In genomic region chr19:10655457-10656312, GRCh38 we compare ENCODE assay signal across 8 cellular contexts. TPM values are rescaled to one million over a fixed set of nuclear protein-coding genes. Genes with fewer than 3 reads are reported as not detected.
DNase-seq lines count a peak whose midpoint lies in the region; ATAC-seq and TF ChIP-seq lines count a peak whose summit lies in the region.

No MANE protein-coding gene starts in this region.

- H3K27ac ChIP-seq in Panc1 (ENCODE audit: low read length) (peak overlapping the region; percentile 93), coronary artery (peak overlapping the region; percentile 94 to 96)

- no TSS peak for BruUV-seq in Panc1 (replicated peaks; lab: Mats Ljungman, UMichigan)

- H3K4me1 ChIP-seq in Panc1 (ENCODE audit: control insufficient read depth, insufficient read depth, low read length): peaks cover 19% of the 10 kb centered on the region
- H3K4me1 ChIP-seq in mucosa of descending colon (ENCODE audit: low read depth): peaks cover 31% of the 10 kb centered on the region

- ATAC-seq in Panc1 (no peak), mucosa of descending colon (no peak), HG03460 (IDR thresholded peaks at IDR 0.05; ENCODE audit: unreplicated experiment) (no peak), HG02852 (IDR thresholded peaks at IDR 0.05; ENCODE audit: unreplicated experiment) (no peak)

- H3K9me3 ChIP-seq in Panc1 (ENCODE audit: control insufficient read depth, insufficient read depth, low read depth, low read length) (no peaks in the 10 kb centered on the region), mucosa of descending colon (no peaks in the 10 kb centered on the region)

- H3K4me3 ChIP-seq in Panc1 (ENCODE audit: low read depth in 2 of 2, low read length in 2 of 2) (peak overlapping the region; percentile 95 to 96), coronary artery (peak overlapping the region; percentile 100), mucosa of descending colon (no peak overlapping the region)

- peak; percentile 21 for DNase-seq in stimulated activated CD4-positive, alpha-beta T cell treated with anti-CD3 and anti-CD28 coated beads, Interleukin-4, amount 100 ng/mL, for 24 hours
- DNase-seq in stimulated activated CD4-positive, alpha-beta T cell treated with anti-CD3 and anti-CD28 coated beads, Interleukin-4, amount 100 ng/mL, for 1 hour: no peak
- DNase-seq in Panc1 (ENCODE audit: low read depth, low spot score) (no peak), coronary artery (ENCODE audit: low spot score) (no peak), mucosa of descending colon (peak in 2 of 3 donors; percentile 37 to 42), GM19238 (ENCODE audit: insufficient read length, low spot score) (no peak)

- POLR2A ChIA-PET in Panc1 (lab: Charles Lee): no interaction called here

- TF ChIP-seq CTCF in Panc1 (IDR thresholded peaks at IDR 0.05) (no peak), coronary artery (IDR thresholded peaks at IDR 0.05) (no peak), mucosa of descending colon (IDR thresholded peaks at IDR 0.05) (no peak)

- no peaks in the 10 kb centered on the region for H3K27me3 ChIP-seq in Panc1 (ENCODE audit: control insufficient read depth, insufficient read depth, low read length)

- in situ Hi-C loops in Panc1 (cut with HindIII; ENCODE audit: low pct_unique_long_range_greater_than_20kb, low sequenced_read_pairs): no loop called here

- H3K36me3 ChIP-seq in Panc1 (ENCODE audit: control insufficient read depth, insufficient read depth, low read length): peaks cover 7% of the 10 kb centered on the region
- H3K36me3 ChIP-seq in mucosa of descending colon (ENCODE audit: low read depth): peaks cover 6% of the 10 kb centered on the region

- CTCF ChIA-PET in Panc1 (lab: Charles Lee): no interaction called here

- intact Hi-C loops in Panc1 (cut with micrococcal nuclease; ENCODE audit: unreplicated experiment): no loop called here
- intact Hi-C loops in mucosa of descending colon (cut with DNase I, micrococcal nuclease): no loop called here

RNA-seq across cellular contexts. Expression of gene ILF3, which starts 1.5 kb away (rescaled TPM):
- 365 TPM for total RNA-seq in Panc1 (2021; ENCODE audit: unreplicated experiment)
- polyA plus RNA-seq in Panc1 (2012; ENCODE audit: insufficient read length): 225 TPM
- 100 to 1,000 TPM; 151 to 213 (median 178) TPM for total RNA-seq in mucosa of descending colon

RNA-seq across cellular contexts. Expression of gene SLC44A2, which starts 30.3 kb away (rescaled TPM):
- total RNA-seq in Panc1 (2021; ENCODE audit: unreplicated experiment) (31.5 TPM), mucosa of descending colon (100 to 1,000 TPM in 2 of 3 donors, 10 to 100 TPM in 1; 90.0 to 179 (median 116) TPM)
- polyA plus RNA-seq in Panc1 (2012; ENCODE audit: insufficient read length): 36.8 TPM

RNA-seq across cellular contexts. Expression of gene QTRT1, which starts 45.6 kb away (rescaled TPM):
- total RNA-seq in Panc1 (2021; ENCODE audit: unreplicated experiment) (69.9 TPM), mucosa of descending colon (100 to 1,000 TPM in 2 of 3 donors, 10 to 100 TPM in 1; 57.8 to 107 (median 101) TPM)
- polyA plus RNA-seq in Panc1 (2012; ENCODE audit: insufficient read length): 67.0 TPM

Comparison
In these comparisons a context has a peak if more than half of its experiments do, and no peak if none do; other contexts are left out.
1. DNase-seq: peak in stimulated activated CD4-positive, alpha-beta T cell treated with anti-CD3 and anti-CD28 coated beads, Interleukin-4, amount 100 ng/mL, for 24 hours (single experiment) and mucosa of descending colon (2 of 3); none in stimulated activated CD4-positive, alpha-beta T cell treated with anti-CD3 and anti-CD28 coated beads, Interleukin-4, amount 100 ng/mL, for 1 hour (single experiment), Panc1 (single experiment), coronary artery (single experiment) and GM19238 (single experiment).